Comparison of ENCODE assay signal across 22 cellular contexts in the genomic region with DNA sequence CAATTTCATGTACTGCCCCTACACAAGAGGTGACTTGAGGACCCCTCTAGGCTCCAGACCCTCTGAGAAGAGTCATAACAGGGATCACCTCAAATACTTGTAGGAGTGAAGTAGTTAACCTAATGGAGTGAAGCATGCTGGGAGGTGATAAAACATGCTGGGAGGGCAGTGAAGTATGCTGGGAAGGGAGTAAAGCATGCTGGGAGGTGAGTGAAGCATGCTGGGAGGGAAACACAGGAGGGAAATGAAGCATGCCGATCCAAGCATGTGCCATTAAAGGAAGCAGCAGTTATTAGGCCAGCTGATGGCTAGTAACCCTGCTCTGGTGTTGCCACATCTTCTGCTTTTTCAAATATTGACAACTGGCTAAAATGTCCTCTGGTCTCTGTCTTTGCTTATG.
"Had no signal": no experiment of that assay in that cellular context is flagged by ENCODE, and none has a peak within 500 bp of the region (broad histone marks: within the 10 kb centered on the region; RNA-seq: fewer than 3 reads in every experiment).

No MANE protein-coding gene starts in this region.

- DNase-seq: islet precursor cell; left ventricle myocardium inferior; mesenchymal stem cell; naive thymus-derived CD8-positive, alpha-beta T cell; occipital lobe; right lobe of liver; stimulated activated CD4-positive, alpha-beta T cell treated with anti-CD3 and anti-CD28 coated beads, Interleukin-1b, Interleukin-23, amount 100 ng/mL, for 48 hours; stimulated activated CD4-positive, alpha-beta T cell treated with anti-CD3 and anti-CD28 coated beads, Interleukin-2, amount 100 ng/mL, for 48 hours; stimulated activated CD4-positive, alpha-beta T cell treated with anti-CD3 and anti-CD28 coated beads, Interleukin-4, amount 100 ng/mL, for 4 hours; stimulated activated CD8-positive, alpha-beta memory T cell treated with anti-CD3 and anti-CD28 coated beads, Interleukin-4, amount 100 ng/mL, for 48 hours; stimulated activated naive B cell treated with anti-CD40 and anti-IgM and Interleukin-4, amounts not matched to agents 10 μg/mL and 1 μg/mL and 100 μg/mL, for 72 hours; stimulated activated naive CD8-positive, alpha-beta T cell treated with anti-CD3 and anti-CD28 coated beads, Interleukin-15, Interleukin-2, amounts not matched to agents 100 U/mL and 50 U/mL, for 24 hours; stomach; testis; thyroid gland; transverse colon; upper lobe of left lung had no signal

- H3K4me3 ChIP-seq: left ventricle myocardium inferior, right atrium auricular region, right lobe of liver, smooth muscle cell, stomach, testis, thyroid gland, transverse colon, upper lobe of left lung, vagina had no signal

- H3K27ac ChIP-seq: left ventricle myocardium inferior, neutrophil, parathyroid adenoma, right atrium auricular region, right lobe of liver, stomach, testis, thyroid gland, transverse colon, upper lobe of left lung, vagina had no signal

- H3K4me1 ChIP-seq: left ventricle myocardium inferior, parathyroid adenoma, right atrium auricular region, right lobe of liver, stomach, testis, thyroid gland, transverse colon, upper lobe of left lung, vagina had no signal

- H3K79me2 ChIP-seq: parathyroid adenoma had no signal

- H3K27me3 ChIP-seq: neutrophil, right atrium auricular region, right lobe of liver, stomach, testis, thyroid gland, transverse colon, upper lobe of left lung, vagina had no signal

- H3K36me3 ChIP-seq: left ventricle myocardium inferior, neutrophil, right atrium auricular region, right lobe of liver, stomach, thyroid gland, transverse colon, upper lobe of left lung, vagina had no signal

- ATAC-seq: naive thymus-derived CD8-positive, alpha-beta T cell; right lobe of liver; stimulated activated naive B cell treated with anti-CD40 and anti-IgM and Interleukin-4, amounts not matched to agents 10 μg/mL and 1 μg/mL and 100 μg/mL, for 72 hours; stimulated activated naive CD8-positive, alpha-beta T cell treated with anti-CD3 and anti-CD28 coated beads, Interleukin-15, Interleukin-2, amounts not matched to agents 100 U/mL and 50 U/mL, for 24 hours had no signal

- H2AFZ ChIP-seq: parathyroid adenoma had no signal

- H3K9me3 ChIP-seq: neutrophil, right lobe of liver, stomach, testis, thyroid gland, transverse colon, upper lobe of left lung, vagina had no signal

- H3K4me2 ChIP-seq: smooth muscle cell had no signal

- H3K9ac ChIP-seq: parathyroid adenoma had no signal
